ENCODE assay signal across 31 cellular contexts in genomic region chr4:73170518-73171198, GRCh38.
A peak's percentile ranks its signal among the peaks of the same experiment; 100 is the strongest.
DNase-seq lines count a peak whose midpoint lies in the region; ATAC-seq and TF ChIP-seq lines count a peak whose summit lies in the region.
"Had no signal": no experiment of that assay in that cellular context is flagged by ENCODE, and none has a peak within 500 bp of the region (broad histone marks: within the 10 kb centered on the region; RNA-seq: fewer than 3 reads in every experiment).

No MANE protein-coding gene starts in this region.

- H3K4me2 ChIP-seq in DND-41 (ENCODE audit: insufficient read depth, low read length) = no peak overlapping the region
- H3K4me2 ChIP-seq in smooth muscle cell = no peak overlapping the region

- H4K20me1 ChIP-seq in DND-41 (ENCODE audit: insufficient read depth, low read length) (peaks cover 11% of the 10 kb centered on the region; the same call in 1 of the 2 replicates), smooth muscle cell (ENCODE audit: low read depth) (peaks cover 46% of the 10 kb centered on the region)

- H3K36me3 ChIP-seq in DND-41 (ENCODE audit: insufficient read depth, low read length) (peaks cover 98% of the 10 kb centered on the region), smooth muscle cell (ENCODE audit: low read depth) (peaks cover 34% of the 10 kb centered on the region)

- H3K9me3 Mint-ChIP-seq in MCF 10A (ENCODE audit: unreplicated experiment) = peaks cover 7% of the 10 kb centered on the region
- H3K9me3 Mint-ChIP-seq in nephron progenitor cell = peaks cover 81% of the 10 kb centered on the region

- peaks cover 21% of the 10 kb centered on the region for H3K4me1 Mint-ChIP-seq in MCF 10A (ENCODE audit: insufficient read depth, unreplicated experiment)
- no peaks in the 10 kb centered on the region for H3K4me1 Mint-ChIP-seq in nephron progenitor cell

- H3K9me3 ChIP-seq in DND-41 (ENCODE audit: insufficient read depth, low read length, severe bottlenecking) (peaks cover 21% of the 10 kb centered on the region), smooth muscle cell (replicated peaks; ENCODE audit: low read depth) (peaks cover 18% of the 10 kb centered on the region)
- H3K9me3 ChIP-seq: Peyer's patch, sigmoid colon had no signal

- TF ChIP-seq CTCF in 22Rv1 (IDR thresholded peaks at IDR 0.05) = no peak
- TF ChIP-seq CTCF in DND-41 (IDR thresholded peaks at IDR 0.05; ENCODE audit: borderline replicate concordance, extremely low read depth, low read length, poor library complexity, severe bottlenecking) = no peak
- no peak for TF ChIP-seq CTCF in MCF 10A (IDR thresholded peaks at IDR 0.05; ENCODE audit: unreplicated experiment)
- TF ChIP-seq CTCF in nephron progenitor cell (IDR thresholded peaks at IDR 0.05) = no peak
- no peak for TF ChIP-seq CTCF in smooth muscle cell (IDR thresholded peaks at IDR 0.05; ENCODE audit: borderline replicate concordance, insufficient read depth, poor library complexity, severe bottlenecking)
- no peak for TF ChIP-seq CTCF in foreskin fibroblast (IDR thresholded peaks at IDR 0.05; ENCODE audit: low read depth, low read length)

- CTCF ChIA-PET in MCF 10A (lab: Yijun Ruan, JAX) = no interaction called here

- intact Hi-C loops in MCF 10A (cut with micrococcal nuclease) = no loop called here

- H3K4me3 Mint-ChIP-seq in MCF 10A (ENCODE audit: unreplicated experiment) = no peak overlapping the region
- no peak overlapping the region for H3K4me3 Mint-ChIP-seq in nephron progenitor cell
- H3K4me3 Mint-ChIP-seq: activated CD8-positive, alpha-beta T cell treated with anti-CD3 and anti-CD28 coated beads, Interleukin-2, amount 10 ng/mL, durations not matched to agents 7 days and 5 days; activated naive CD8-positive, alpha-beta T cell; B cell; H9; naive B cell had no signal

- H3K9ac ChIP-seq in DND-41 (ENCODE audit: low read depth, low read length) = no peak overlapping the region
- no peak overlapping the region for H3K9ac ChIP-seq in smooth muscle cell (ENCODE audit: low read depth)

- H3K36me3 Mint-ChIP-seq in MCF 10A (ENCODE audit: insufficient read depth, unreplicated experiment) (peaks cover 61% of the 10 kb centered on the region), nephron progenitor cell (ENCODE audit: low read depth) (peaks cover 99% of the 10 kb centered on the region)

- ATAC-seq in DND-41 (ENCODE audit: insufficient read depth, low read depth) (peak; percentile 66), GM18502 (IDR thresholded peaks at IDR 0.05; ENCODE audit: poor library complexity, unreplicated experiment) (no peak)
- ATAC-seq: activated CD8-positive, alpha-beta T cell treated with anti-CD3 and anti-CD28 coated beads, Interleukin-2, amount 10 ng/mL, durations not matched to agents 7 days and 5 days had no signal

- H3K27ac Mint-ChIP-seq in MCF 10A (ENCODE audit: low read depth, unreplicated experiment) = peak overlapping the region; percentile 24
- H3K27ac Mint-ChIP-seq in nephron progenitor cell = peak overlapping the region; percentile 34
- H3K27ac Mint-ChIP-seq: activated CD8-positive, alpha-beta T cell treated with anti-CD3 and anti-CD28 coated beads, Interleukin-2, amount 10 ng/mL, durations not matched to agents 7 days and 5 days; activated naive CD8-positive, alpha-beta T cell; activated T-helper 2 cell treated with anti-CD3 and anti-CD28 coated beads, Interferon-gamma antibody, Interleukin-2, Interleukin-4, amounts not matched to agents 10 μg/mL and 5 μg/mL and 100 μg/mL, durations not matched to agents 14 hours and 24 hours and 36 hours; B cell had no signal

- peak; percentile 15 for DNase-seq in DND-41
- no peak for DNase-seq in MCF 10A (ENCODE audit: unreplicated experiment)
- DNase-seq in nephron progenitor cell = no peak
- DNase-seq in smooth muscle cell (lab: John Stamatoyannopoulos, UW; ENCODE audit: unreplicated experiment) = no peak
- DNase-seq in foreskin fibroblast = no peak
- DNase-seq: ACHN; activated CD4-positive, alpha-beta T cell treated with anti-CD3 and anti-CD28 coated beads for 4 hours; activated CD8-positive, alpha-beta T cell treated with anti-CD3 and anti-CD28 coated beads, Interleukin-2, amount 10 ng/mL, durations not matched to agents 7 days and 5 days; caudate nucleus; DMS153; effector memory CD4-positive, alpha-beta T cell; H9; head of caudate nucleus; midbrain; naive B cell; NCI-H1417 treated with DMSO at 0.1 percent for 48 hours; NCI-H2081; NCI-H226; Peyer's patch; SHP77; sigmoid colon; stimulated activated CD4-positive, alpha-beta T cell treated with anti-CD3 and anti-CD28 coated beads, Interleukin-4, amount 100 ng/mL, for 4 hours; T-helper 9 cell had no signal

- H3K79me2 ChIP-seq in DND-41 (ENCODE audit: insufficient read depth, low read length) (peaks cover 82% of the 10 kb centered on the region), smooth muscle cell (ENCODE audit: low read depth) (peaks cover 81% of the 10 kb centered on the region)

- no peaks in the 10 kb centered on the region for H3K4me1 ChIP-seq in DND-41 (ENCODE audit: insufficient read depth, low read length)
- no peaks in the 10 kb centered on the region for H3K4me1 ChIP-seq in smooth muscle cell (ENCODE audit: low read depth)
- H3K4me1 ChIP-seq: Peyer's patch, sigmoid colon had no signal

- H3K27ac ChIP-seq in 22Rv1 (peak overlapping the region; percentile 42), DND-41 (ENCODE audit: low read length) (no peak overlapping the region), smooth muscle cell (ENCODE audit: low read depth) (no peak overlapping the region)
- H3K27ac ChIP-seq: coronary artery, HL-60, Peyer's patch, sigmoid colon, VCaP had no signal

- WGBS in smooth muscle cell (ENCODE audit: low lambda C conversion rate) = 93% methylated on average over 7 of the region's 7 CpGs

- no peaks in the 10 kb centered on the region for H3F3A ChIP-seq in smooth muscle cell (ENCODE audit: low read depth)

- BruUV-seq in MCF 10A (replicated peaks; lab: Mats Ljungman, UMichigan) = no TSS peak

- H3K27me3 Mint-ChIP-seq in MCF 10A (ENCODE audit: insufficient read depth, unreplicated experiment) (no peaks in the 10 kb centered on the region), nephron progenitor cell (ENCODE audit: low read depth, poor library complexity) (no peaks in the 10 kb centered on the region)
- H3K27me3 Mint-ChIP-seq: activated naive CD8-positive, alpha-beta T cell; B cell; naive B cell had no signal

- H3K27me3 ChIP-seq in DND-41 (ENCODE audit: insufficient read depth, low read length, poor library complexity) (no peaks in the 10 kb centered on the region), smooth muscle cell (ENCODE audit: low read depth) (no peaks in the 10 kb centered on the region)
- H3K27me3 ChIP-seq: Peyer's patch, sigmoid colon had no signal

- no peak overlapping the region for H3K4me3 ChIP-seq in DND-41 (ENCODE audit: low read depth in 1 of 2, low read length in 2 of 2)
- no peak overlapping the region for H3K4me3 ChIP-seq in smooth muscle cell
- H3K4me3 ChIP-seq in foreskin fibroblast (ENCODE audit: low read depth in 1 of 2, low read length in 2 of 2) = no peak overlapping the region
- H3K4me3 ChIP-seq: coronary artery, Peyer's patch, sigmoid colon had no signal

- H2AFZ ChIP-seq in DND-41 (ENCODE audit: low read depth, low read length) = no peak overlapping the region
- H2AFZ ChIP-seq in smooth muscle cell (ENCODE audit: low read depth) = no peak overlapping the region

- POLR2A ChIA-PET in MCF 10A (lab: Yijun Ruan, JAX) = interaction anchor here (0.6 to 1.3 kb wide), 2 partner anchors 24 to 35 kb away, joined by 3 to 4 read pairs; no protein-coding TSS in a partner anchor
